Comparison of ENCODE assay signal across 27 cellular contexts in genomic region chr1:91161749-91162148, GRCh38.
"Had no signal": no experiment of that assay in that cellular context is flagged by ENCODE, and none has a peak within 500 bp of the region (broad histone marks: within the 10 kb centered on the region; RNA-seq: fewer than 3 reads in every experiment).

No MANE protein-coding gene starts in this region.

- H3K36me3 Mint-ChIP-seq: activated naive CD8-positive, alpha-beta T cell treated with anti-CD3 and anti-CD28 coated beads, Interleukin-2, amount 10 ng/mL, durations not matched to agents 7 days and 5 days; WTC11 had no signal

- DNase-seq: activated CD4-positive, alpha-beta T cell treated with anti-CD3 and anti-CD28 coated beads for 48 hours; activated CD4-positive, alpha-beta T cell treated with anti-CD3 and anti-CD28 coated beads, Interleukin-2, amount 50 U/mL, for 4 hours; activated CD4-positive, CD25-positive, alpha-beta regulatory T cell treated with anti-CD3 and anti-CD28 coated beads, Interleukin-2, amount 50 U/mL, for 72 hours; activated CD8-positive, alpha-beta memory T cell treated with anti-CD3 and anti-CD28 coated beads, Interleukin-2, amount 50 U/mL, for 48 hours; activated CD8-positive, alpha-beta T cell treated with anti-CD3 and anti-CD28 coated beads, Interleukin-2, amount 10 ng/mL, durations not matched to agents 7 days and 5 days; activated naive CD4-positive, alpha-beta T cell treated with anti-CD3 and anti-CD28 coated beads, Interleukin-2, amount 50 U/mL, for 16 hours; activated naive CD8-positive, alpha-beta T cell treated with anti-CD3 and anti-CD28 coated beads, Interleukin-2, amount 10 ng/mL, durations not matched to agents 7 days and 5 days; activated T-cell treated with anti-CD3 and anti-CD28 coated beads, Interleukin-2, amount 50 U/mL, for 1 hour; adrenal gland; anterior cingulate cortex; caudate nucleus; KG1; NCI-H1092; NCI-H1417; NCI-H2029; NCI-H2107; NCI-H510A treated with DMSO at 0.1 percent for 48 hours; NCI-H69; NK-92 treated with Interleukin-12 subunit alpha and Interleukin-12 subunit beta, amount 100 ng/mL, for 24 hours; OCI-M1; Peyer's patch; Right ventricle myocardium superior had no signal

- ATAC-seq: activated CD8-positive, alpha-beta T cell treated with anti-CD3 and anti-CD28 coated beads, Interleukin-2, amount 10 ng/mL, durations not matched to agents 7 days and 5 days; WTC11 had no signal

- H3K27ac ChIP-seq: adrenal gland, Peyer's patch, RWPE1, SJSA1 had no signal

- H3K4me3 ChIP-seq: adrenal gland, breast epithelium, Peyer's patch, SJSA1 had no signal

- H3K27ac Mint-ChIP-seq: activated CD8-positive, alpha-beta T cell treated with anti-CD3 and anti-CD28 coated beads, Interleukin-2, amount 10 ng/mL, durations not matched to agents 7 days and 5 days; activated naive CD8-positive, alpha-beta T cell treated with anti-CD3 and anti-CD28 coated beads, Interleukin-2, amount 10 ng/mL, durations not matched to agents 7 days and 5 days; T-helper 1 cell treated with Interleukin-12 subunit alpha and Interleukin-12 subunit beta and Interleukin-4 antibody, amounts not matched to agents 30 μg/mL and 1 μg/mL, for 36 hours; WTC11 had no signal

- H3K9me3 Mint-ChIP-seq: activated naive CD8-positive, alpha-beta T cell treated with anti-CD3 and anti-CD28 coated beads, Interleukin-2, amount 10 ng/mL, durations not matched to agents 7 days and 5 days; T-helper 1 cell treated with Interleukin-12 subunit alpha and Interleukin-12 subunit beta and Interleukin-4 antibody, amounts not matched to agents 30 μg/mL and 1 μg/mL, for 36 hours; WTC11 had no signal

- H3K27me3 ChIP-seq: adrenal gland, breast epithelium, Peyer's patch, SJSA1 had no signal

- H3K36me3 ChIP-seq: adrenal gland, breast epithelium, Peyer's patch, SJSA1 had no signal

- H3K4me1 Mint-ChIP-seq: activated naive CD8-positive, alpha-beta T cell treated with anti-CD3 and anti-CD28 coated beads, Interleukin-2, amount 10 ng/mL, durations not matched to agents 7 days and 5 days had no signal

- H3K4me3 Mint-ChIP-seq: activated CD8-positive, alpha-beta T cell treated with anti-CD3 and anti-CD28 coated beads, Interleukin-2, amount 10 ng/mL, durations not matched to agents 7 days and 5 days; activated naive CD8-positive, alpha-beta T cell treated with anti-CD3 and anti-CD28 coated beads, Interleukin-2, amount 10 ng/mL, durations not matched to agents 7 days and 5 days; T-helper 1 cell treated with Interleukin-12 subunit alpha and Interleukin-12 subunit beta and Interleukin-4 antibody, amounts not matched to agents 30 μg/mL and 1 μg/mL, for 36 hours; WTC11 had no signal
